ENCODE assay signal across 25 cellular contexts in the genomic region with DNA sequence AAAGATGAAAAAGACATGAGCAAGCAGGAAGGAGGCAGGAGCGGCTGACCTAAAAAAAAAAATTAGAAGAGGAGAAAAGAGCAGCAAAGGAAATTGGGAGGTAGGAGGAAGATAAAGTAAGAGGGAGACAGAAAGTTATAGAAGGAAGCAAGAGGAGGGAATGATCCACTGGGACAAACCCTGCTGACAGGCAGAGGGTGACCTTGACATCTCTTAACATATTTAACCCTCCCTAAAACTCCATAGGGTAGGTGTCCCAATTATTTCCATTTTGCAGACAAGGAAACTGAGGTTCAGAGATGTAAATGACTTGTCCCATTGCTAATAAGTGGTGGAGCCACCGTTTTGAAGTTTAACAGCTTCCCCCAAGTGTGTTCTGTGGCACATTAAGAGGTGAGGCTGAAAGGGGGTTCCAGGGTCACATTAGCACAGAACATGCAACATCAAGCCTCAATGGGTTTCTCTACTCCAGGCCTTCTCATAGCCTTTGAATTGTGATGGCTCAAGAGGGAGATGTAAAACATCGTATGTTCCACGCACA. TPM values are rescaled to one million over a fixed set of nuclear protein-coding genes. Genes with fewer than 3 reads are reported as not detected.
DNase-seq lines count a peak whose midpoint lies in the region; ATAC-seq, FAIRE-seq and TF ChIP-seq lines count a peak whose summit lies in the region.
"Had no signal": no experiment of that assay in that cellular context is flagged by ENCODE, and none has a peak within 500 bp of the region (broad histone marks: within the 10 kb centered on the region; RNA-seq: fewer than 3 reads in every experiment).

No MANE protein-coding gene starts in this region.

- SMC1A ChIA-PET in GM12878 (lab: Charles Lee; ENCODE audit: uncharacterized antibody, unreplicated experiment) = interaction anchor here (0.6 to 7.8 kb wide), 13 partner anchors 9 to 687 kb away, joined by 3 to 45 read pairs (median 4); a partner anchor contains a TSS

- 37% methylated on average over 4 of the region's 4 CpGs for WGBS in GM12878 (ENCODE audit: insufficient coverage, insufficient replicate concordance, low lambda C conversion rate, missing lambda C conversion rate)

- CTCF ChIA-PET in GM12878 (lab: Yijun Ruan, JAX) = interaction anchor here (0.6 to 6.1 kb wide), 5 partner anchors 10 to 137 kb away, joined by 3 to 30 read pairs (median 3); no protein-coding TSS in a partner anchor

- no peak overlapping the region for H3K27ac ChIP-seq in cardiac muscle cell
- H3K27ac ChIP-seq in GM12878 (ENCODE audit: control insufficient read depth, insufficient read depth) = no peak overlapping the region
- H3K27ac ChIP-seq: HL-60, left lung, prostate gland, spleen had no signal

- peak; percentile 10 for TF ChIP-seq CTCF in cardiac muscle cell (IDR thresholded peaks at IDR 0.05; ENCODE audit: low read depth, low read length)
- 0 out of 6 replicates have a peak, but pooled peaks of 1 of the 3 experiments have one; percentile 1 for TF ChIP-seq CTCF in GM12878 (IDR thresholded peaks at IDR 0.05 in 2 of 3, conservative IDR thresholded peaks at IDR 0.05 in 1 of 3; ENCODE audit: control insufficient read depth in 2 of 3, extremely low read depth in 1 of 3, insufficient read depth in 1 of 3, low read depth in 3 of 3, low read length in 3 of 3)
- no peak for TF ChIP-seq CTCF in nephron (IDR thresholded peaks at IDR 0.05; ENCODE audit: unreplicated experiment in 3 of 3)

- peaks cover 5% of the 10 kb centered on the region for H3K36me3 Mint-ChIP-seq in nephron (ENCODE audit: low read depth)
- H3K36me3 Mint-ChIP-seq in activated naive CD4-positive, alpha-beta T cell treated with anti-CD3 and anti-CD28 coated beads, Interleukin-2, amount 50 U/mL, for 72 hours = no peaks in the 10 kb centered on the region

- H3K4me3 ChIP-seq in cardiac muscle cell (no peak overlapping the region), GM12878 (no peak overlapping the region)
- H3K4me3 ChIP-seq: left lung, prostate gland, spleen had no signal

- POLR2A ChIA-PET in GM12878 (lab: Charles Lee) = no interaction called here

- H3K27me3 Mint-ChIP-seq in nephron (ENCODE audit: low read depth) = no peaks in the 10 kb centered on the region

- DNase-seq in cardiac muscle cell (ENCODE audit: low read depth in 1 of 2, low spot score in 1 of 2) (no peak), Right ventricle myocardium superior (no peak), GM12878 (ENCODE audit: low read depth, low spot score) (no peak), retina (no peak)
- no peak for DNase-seq in activated naive CD4-positive, alpha-beta T cell treated with anti-CD3 and anti-CD28 coated beads, Interleukin-2, amount 50 U/mL, for 72 hours (ENCODE audit: low spot score in 2 of 2)
- no peak for DNase-seq in stimulated activated CD4-positive, alpha-beta T cell treated with anti-CD3 and anti-CD28 coated beads, Interleukin-4, amount 100 ng/mL, for 4 hours
- DNase-seq: ACHN; activated CD8-positive, alpha-beta T cell treated with anti-CD3 and anti-CD28 coated beads for 36 hours; C1 segment of cervical spinal cord; caudate nucleus; effector memory CD4-positive, alpha-beta T cell; glutamatergic neuron; KG1; left lung; NCI-H2029 treated with DMSO at 0.1 percent for 48 hours; NCI-H446 treated with DMSO at 0.1 percent for 48 hours; spleen; T1000 had no signal

- H4K20me1 ChIP-seq in GM12878 (ENCODE audit: control insufficient read depth, insufficient read depth) = no peaks in the 10 kb centered on the region

- intact Hi-C loops in Right ventricle myocardium superior (cut with DNase I) = loop anchor here (10.0 kb wide), 1 partner anchor 48 kb away; no protein-coding TSS in a partner anchor
- intact Hi-C loops in GM12878 (cut with micrococcal nuclease; ENCODE audit: unreplicated experiment) = no loop called here

- H3K9ac ChIP-seq in GM12878 (ENCODE audit: control insufficient read depth, insufficient read depth, low read length) = no peak overlapping the region

- RAD21 ChIA-PET in GM12878 (lab: Charles Lee; ENCODE audit: unreplicated experiment) = no interaction called here

- no peaks in the 10 kb centered on the region for H3K9me3 Mint-ChIP-seq in nephron
- peaks cover 0 to 4% of the 10 kb centered on the region in 2 donors for H3K9me3 Mint-ChIP-seq in activated naive CD4-positive, alpha-beta T cell treated with anti-CD3 and anti-CD28 coated beads, Interleukin-2, amount 50 U/mL, for 72 hours
- H3K9me3 Mint-ChIP-seq: activated CD8-positive, alpha-beta T cell treated with anti-CD3 and anti-CD28 coated beads for 36 hours; mesothelial cell of epicardium had no signal

- H3K27me3 ChIP-seq in cardiac muscle cell (no peaks in the 10 kb centered on the region), GM12878 (replicated peaks in 1 of 2; ENCODE audit: control insufficient read depth in 2 of 2, insufficient read depth in 2 of 2, low read length in 1 of 2) (no peaks in the 10 kb centered on the region; a peak in 2 of 4 replicates)

- in situ Hi-C loops in GM12878 (cut with MboI) = no loop called here

- no peak overlapping the region for H3K4me2 ChIP-seq in GM12878 (ENCODE audit: control insufficient read depth, insufficient read depth)

- peak overlapping the region in 2 of 3 experiments; percentile 7 to 14 for H3K4me3 Mint-ChIP-seq in nephron
- H3K4me3 Mint-ChIP-seq: activated CD8-positive, alpha-beta T cell treated with anti-CD3 and anti-CD28 coated beads for 36 hours; mesothelial cell of epicardium had no signal

- H3K4me1 Mint-ChIP-seq in nephron = peaks cover 85% of the 10 kb centered on the region

- no peaks in the 10 kb centered on the region for H3K79me2 ChIP-seq in GM12878 (ENCODE audit: control insufficient read depth, insufficient read depth, low read length)

- BruUV-seq in GM12878 (replicated peaks; lab: Mats Ljungman, UMichigan) = no TSS peak

- no peaks in the 10 kb centered on the region for H3K9me3 ChIP-seq in cardiac muscle cell (ENCODE audit: low read depth)
- H3K9me3 ChIP-seq in GM12878 (replicated peaks; ENCODE audit: control insufficient read depth, insufficient read depth, low read length) = no peaks in the 10 kb centered on the region
- H3K9me3 ChIP-seq: left lung, prostate gland, spleen had no signal

- peak; percentile 19; the same call in 1 of the 2 replicates for TF ChIP-seq RAD21 in GM12878 (IDR thresholded peaks at IDR 0.05; ENCODE audit: insufficient read depth, low read depth, low read length)

- FAIRE-seq in GM12878 (lab: Jason Lieb, UNC) = no peak
- FAIRE-seq: D721Med had no signal

- no peak for TF ChIP-seq EP300 in GM12878 (IDR thresholded peaks at IDR 0.05; ENCODE audit: borderline replicate concordance in 1 of 2, control insufficient read depth in 1 of 2, low read depth in 2 of 2, low read length in 2 of 2)

- peaks cover 44% of the 10 kb centered on the region for H3K4me1 ChIP-seq in cardiac muscle cell (ENCODE audit: low read depth)
- no peaks in the 10 kb centered on the region for H3K4me1 ChIP-seq in GM12878 (ENCODE audit: control insufficient read depth, insufficient read depth, low read length)
- H3K4me1 ChIP-seq: spleen had no signal

- H3K36me3 ChIP-seq in cardiac muscle cell (no peaks in the 10 kb centered on the region), GM12878 (ENCODE audit: control insufficient read depth in 2 of 2, insufficient read depth in 2 of 2, low read length in 1 of 2) (no peaks in the 10 kb centered on the region)
- H3K36me3 ChIP-seq: left lung, prostate gland, spleen had no signal

- ATAC-seq in Right ventricle myocardium superior (ENCODE audit: poor library complexity) = no peak
- no peak for ATAC-seq in GM12878
- ATAC-seq in activated naive CD4-positive, alpha-beta T cell treated with anti-CD3 and anti-CD28 coated beads, Interleukin-2, amount 50 U/mL, for 72 hours = no peak
- ATAC-seq in GM21717 (IDR thresholded peaks at IDR 0.05; ENCODE audit: unreplicated experiment) = no peak
- ATAC-seq: activated CD8-positive, alpha-beta T cell treated with anti-CD3 and anti-CD28 coated beads for 36 hours; left lung; Panc1 had no signal

- peak overlapping the region in 2 of 3 experiments; percentile 8 to 85 for H3K27ac Mint-ChIP-seq in nephron
- H3K27ac Mint-ChIP-seq in activated naive CD4-positive, alpha-beta T cell treated with anti-CD3 and anti-CD28 coated beads, Interleukin-2, amount 50 U/mL, for 72 hours = no peak overlapping the region
- H3K27ac Mint-ChIP-seq: activated CD8-positive, alpha-beta T cell treated with anti-CD3 and anti-CD28 coated beads for 36 hours; mesothelial cell of epicardium had no signal

- H2AFZ ChIP-seq in GM12878 (ENCODE audit: control insufficient read depth, low read depth, low read length) = no peak overlapping the region

- no peak for TF ChIP-seq POLR2A in GM12878 (IDR thresholded peaks at IDR 0.05; ENCODE audit: low read depth, low read length)

TF ChIP-seq in GM12878, 131 proteins besides CTCF, POLR2A, EP300 and RAD21 (continues in another document):
- TF ChIP-seq CREB1 (IDR thresholded peaks at IDR 0.05; ENCODE audit: low read depth) (no peak), JUND (IDR thresholded peaks at IDR 0.05; ENCODE audit: low read depth, low read length) (no peak), IKZF1 (conservative IDR thresholded peaks at IDR 0.05) (no peak), ASH2L (IDR thresholded peaks at IDR 0.05; ENCODE audit: borderline replicate concordance, low read depth) (no peak)

RNA-seq across cellular contexts. Expression of a gene that starts 37.4 kb away (rescaled TPM):
- 11.6 and 11.7 TPM in 2 replicates for total RNA-seq in cardiac muscle cell
- 3.3 and 4.3 TPM in 2 replicates for polyA plus RNA-seq in cardiac muscle cell
- total RNA-seq in Right ventricle myocardium superior = 5.9 TPM
- 60.1 and 73.5 TPM in 2 replicates for total RNA-seq in GM12878 (2013; cell fraction: nucleolus; rRNA removed)
- 0.98 and 1.6 TPM in 2 replicates for total RNA-seq in GM12878 (2014; rRNA removed)
- total RNA-seq in GM12878 (2014; rRNA removed; fragmentation: Illumina TruSeq; extraction: Trizol) = 1.2 and 1.5 TPM in 2 replicates
- 1.1 and 1.5 TPM in 2 replicates for total RNA-seq in GM12878 (2021)
- polyA plus RNA-seq in GM12878 (2011; ENCODE audit: low read depth) = 0.20 TPM
- polyA plus RNA-seq in GM12878 (2011; rRNA removed) = 2.6 TPM in 2 replicates
- 1.6 TPM in 2 replicates for polyA plus RNA-seq in GM12878 (2011; cell fraction: cytosol; rRNA removed)
- 6.6 and 6.8 TPM in 2 replicates for polyA plus RNA-seq in GM12878 (2011; cell fraction: nucleus; rRNA removed)
- polyA plus RNA-seq in GM12878 (2012) = 0.27 and 0.35 TPM in 2 replicates
- polyA plus RNA-seq in GM12878 (2014; fragmentation: Illumina TruSeq; extraction: Trizol) = 0.71 and 0.78 TPM in 2 replicates
- under 1 TPM; 0.11 to 0.24 TPM for polyA plus RNA-seq in GM12878 (2014; fragmentation: Nextera tagmentation; extraction: Ambion mirVana)
- polyA plus RNA-seq in GM12878 (2014; rRNA removed) = 0.56 and 0.68 TPM in 2 replicates
- polyA plus RNA-seq in GM12878 (2016; fragmentation: Nextera tagmentation; extraction: Ambion mirVana) = under 1 TPM; 0.63 to 0.66 TPM
- polyA minus RNA-seq in GM12878 (2011; rRNA and poly(A)+ RNA removed) = 6.0 and 7.1 TPM in 2 replicates
- 1.7 and 2.0 TPM in 2 replicates for polyA minus RNA-seq in GM12878 (2011; cell fraction: cytosol; rRNA and poly(A)+ RNA removed)
- polyA minus RNA-seq in GM12878 (2011; cell fraction: nucleus; rRNA and poly(A)+ RNA removed) = 9.2 and 10.8 TPM in 2 replicates
- total RNA-seq in activated naive CD4-positive, alpha-beta T cell treated with anti-CD3 and anti-CD28 coated beads, Interleukin-2, amount 50 U/mL, for 72 hours = not detected
- total RNA-seq: activated CD8-positive, alpha-beta T cell treated with anti-CD3 and anti-CD28 coated beads for 36 hours had no signal

Comparison
In these comparisons a context has a peak if more than half of its experiments do, and no peak if none do; other contexts are left out.
1. H3K27ac Mint-ChIP-seq: peak in nephron (2 of 3); none in activated naive CD4-positive, alpha-beta T cell treated with anti-CD3 and anti-CD28 coated beads, Interleukin-2, amount 50 U/mL, for 72 hours (0 of 2).